8 cellular contexts compared by ENCODE assay signal in genomic region chr1:37553598-37553926, GRCh38. TPM values are rescaled to one million over a fixed set of nuclear protein-coding genes. Genes with fewer than 3 reads are reported as not detected.
DNase-seq lines count a peak whose midpoint lies in the region; TF ChIP-seq lines count a peak whose summit lies in the region.

No MANE protein-coding gene starts in this region.

- H3K36me3 Mint-ChIP-seq in Calu3 (ENCODE audit: insufficient read depth, unreplicated experiment): peaks cover 61% of the 10 kb centered on the region

- H3K23ac ChIP-seq in neuronal stem cell (ENCODE audit: low read depth, low read length, poor library complexity): no peak overlapping the region

- no peaks in the 10 kb centered on the region for H3K9me3 Mint-ChIP-seq in Calu3 (ENCODE audit: low read depth, unreplicated experiment)

- TSS peak; percentile 39 for BruUV-seq in Calu3 (replicated peaks; lab: Mats Ljungman, UMichigan)

- H3K27me3 ChIP-seq in MG63 (no peaks in the 10 kb centered on the region), neuronal stem cell (ENCODE audit: control insufficient read depth in 3 of 3, insufficient read depth in 3 of 3, low read depth in 1 of 3, low read length in 3 of 3) (no peaks in the 10 kb centered on the region)
- no peaks in the 10 kb centered on the region for H3K27me3 ChIP-seq in effector memory CD4-positive, alpha-beta T cell (replicated peaks; ENCODE audit: control insufficient read depth, insufficient read depth, low read length, poor library complexity, severe bottlenecking)

- H3K27ac ChIP-seq in effector memory CD4-positive, alpha-beta T cell (ENCODE audit: insufficient read depth, low read length, poor library complexity, severe bottlenecking): peak overlapping the region; percentile 88
- no peak overlapping the region for H3K27ac ChIP-seq in neuronal stem cell (replicated peaks; ENCODE audit: low read length)

- no peak overlapping the region for H2AK5ac ChIP-seq in neuronal stem cell (ENCODE audit: low read depth, low read length)

- H2BK5ac ChIP-seq in neuronal stem cell (ENCODE audit: low read length): no peak overlapping the region

- peak overlapping the region; percentile 74 for H3K4me2 ChIP-seq in neuronal stem cell (ENCODE audit: insufficient read depth, low read length, poor library complexity, severe bottlenecking)

- CTCF ChIA-PET in Calu3 (lab: Charles Lee): interaction anchor here (0.9 kb wide), 2 partner anchors 19 to 125 kb away, joined by 3 read pairs; no protein-coding TSS in a partner anchor

- no peak overlapping the region for H3K18ac ChIP-seq in neuronal stem cell (ENCODE audit: low read length)

- intact Hi-C loops in Calu3 (cut with micrococcal nuclease; ENCODE audit: unreplicated experiment): no loop called here

- peaks cover 12% of the 10 kb centered on the region for H3K4me1 ChIP-seq in effector memory CD4-positive, alpha-beta T cell (ENCODE audit: control insufficient read depth, insufficient read depth, low read length, poor library complexity, severe bottlenecking)
- peaks cover 14 to 15% of the 10 kb centered on the region in 2 donors for H3K4me1 ChIP-seq in neuronal stem cell (ENCODE audit: control insufficient read depth in 2 of 2, insufficient read depth in 1 of 2, low read depth in 1 of 2, low read length in 2 of 2)

- peak overlapping the region; percentile 95 for H3K27ac Mint-ChIP-seq in Calu3 (ENCODE audit: unreplicated experiment)

- H4K91ac ChIP-seq in neuronal stem cell (ENCODE audit: low read depth, low read length, poor library complexity): no peak overlapping the region

- peak overlapping the region; percentile 99 for H3K4me3 ChIP-seq in MG63
- peak overlapping the region; percentile 98 for H3K4me3 ChIP-seq in effector memory CD4-positive, alpha-beta T cell (ENCODE audit: insufficient read depth, low read depth, low read length, poor library complexity, severe bottlenecking)
- peak overlapping the region; percentile 98 for H3K4me3 ChIP-seq in neuronal stem cell (ENCODE audit: low read length in 2 of 2)

- TF ChIP-seq CTCF in Calu3 (IDR thresholded peaks at IDR 0.05; ENCODE audit: unreplicated experiment) (no peak), GM13976 (IDR thresholded peaks at IDR 0.05; ENCODE audit: borderline replicate concordance, control extremely low read depth, extremely low read depth, insufficient read depth, missing control alignments) (no peak)

- no peak overlapping the region for H2BK15ac ChIP-seq in neuronal stem cell (ENCODE audit: low read length)

- H3K36me3 ChIP-seq in MG63 (peaks cover 40% of the 10 kb centered on the region), neuronal stem cell (replicated peaks in 1 of 2; ENCODE audit: control insufficient read depth in 2 of 2, insufficient read depth in 2 of 2, low read length in 2 of 2) (peaks cover 4 to 41% of the 10 kb centered on the region in 2 donors)
- peaks cover 10% of the 10 kb centered on the region for H3K36me3 ChIP-seq in effector memory CD4-positive, alpha-beta T cell (ENCODE audit: control insufficient read depth, insufficient read depth, low read length)

- no CpG with 5 or more reads among the region's 11 CpGs for WGBS in neuronal stem cell (ENCODE audit: extremely low coverage in 2 of 2, insufficient read length in 2 of 2, insufficient replicate concordance in 1 of 2), 2 donors

- no peak overlapping the region for H3K14ac ChIP-seq in neuronal stem cell (ENCODE audit: low read length)

- peaks cover 10% of the 10 kb centered on the region for H3K79me1 ChIP-seq in neuronal stem cell (ENCODE audit: low read depth, low read length)

- H2BK12ac ChIP-seq in neuronal stem cell (ENCODE audit: low read length): no peak overlapping the region

- H4K8ac ChIP-seq in neuronal stem cell (ENCODE audit: low read depth, low read length): no peak overlapping the region

- no peak overlapping the region for H3K4ac ChIP-seq in neuronal stem cell (ENCODE audit: low read length)

- no peaks in the 10 kb centered on the region for H3K27me3 Mint-ChIP-seq in Calu3 (ENCODE audit: unreplicated experiment)

- peak overlapping the region; percentile 93 for H2AFZ ChIP-seq in neuronal stem cell (ENCODE audit: low read length)

- H3K4me3 Mint-ChIP-seq in Calu3 (ENCODE audit: low read depth, unreplicated experiment): peak overlapping the region; percentile 92

- in situ Hi-C loops in GM13976 (cut with MboI; ENCODE audit: low sequenced_read_pairs, unreplicated experiment): no loop called here

- no peak for DNase-seq in Calu3
- no peak for DNase-seq in MG63
- no peak for DNase-seq in effector memory CD4-positive, alpha-beta T cell
- DNase-seq in neuronal stem cell (ENCODE audit: low spot score): no peak
- DNase-seq in nucleus accumbens (lab: John Stamatoyannopoulos, UW): no peak
- no peak for DNase-seq in hippocampal formation (lab: John Stamatoyannopoulos, UW)
- no peak for DNase-seq in GM13976 (ENCODE audit: low spot score)
- DNase-seq in KG1 (lab: John Stamatoyannopoulos, UW): no peak

- peaks cover 4% of the 10 kb centered on the region for H3K9me3 ChIP-seq in MG63
- no peaks in the 10 kb centered on the region for H3K9me3 ChIP-seq in effector memory CD4-positive, alpha-beta T cell (ENCODE audit: control insufficient read depth, low read length)
- peaks cover 0 to 4% of the 10 kb centered on the region in 2 donors for H3K9me3 ChIP-seq in neuronal stem cell (replicated peaks in 1 of 2; ENCODE audit: control insufficient read depth in 2 of 2, insufficient read depth in 1 of 2, low read depth in 1 of 2, low read length in 2 of 2)

- H3K9ac ChIP-seq in neuronal stem cell (ENCODE audit: low read depth, low read length, poor library complexity): peak overlapping the region; percentile 89

- H2BK120ac ChIP-seq in neuronal stem cell (ENCODE audit: low read depth, low read length): no peak overlapping the region

- peaks cover 16% of the 10 kb centered on the region for H3K4me1 Mint-ChIP-seq in Calu3 (ENCODE audit: low read depth, unreplicated experiment)

RNA-seq across cellular contexts. Expression of gene SNIP1, which starts 0.5 kb away (rescaled TPM):
- total RNA-seq in Calu3 (2022): 21.0 and 25.7 TPM in 2 replicates
- 4.7 and 7.2 TPM in 2 replicates for total RNA-seq in MG63 (2014; rRNA removed; shearing (Covaris generic); ENCODE audit: low replicate concordance)
- 5.4 TPM for polyA plus RNA-seq in neuronal stem cell (2013, experiment 1 of 2)
- polyA plus RNA-seq in neuronal stem cell (2013, experiment 2 of 2): 6.2 TPM

RNA-seq across cellular contexts. Expression of gene DNALI1, which starts 3.2 kb away (rescaled TPM):
- 4.8 and 5.2 TPM in 2 replicates for total RNA-seq in Calu3 (2022)
- total RNA-seq in MG63 (2014; rRNA removed; shearing (Covaris generic); ENCODE audit: low replicate concordance): not detected in 2 replicates
- polyA plus RNA-seq in neuronal stem cell (2013, experiment 1 of 2): 42.8 TPM
- polyA plus RNA-seq in neuronal stem cell (2013, experiment 2 of 2): 40.9 TPM

RNA-seq across cellular contexts. Expression of gene MEAF6, which starts 39.0 kb away (rescaled TPM):
- total RNA-seq in Calu3 (2022): 60.1 and 70.8 TPM in 2 replicates
- 64.6 and 68.7 TPM in 2 replicates for total RNA-seq in MG63 (2014; rRNA removed; shearing (Covaris generic); ENCODE audit: low replicate concordance)
- polyA plus RNA-seq in neuronal stem cell (2013, experiment 1 of 2): 64.9 TPM
- polyA plus RNA-seq in neuronal stem cell (2013, experiment 2 of 2): 65.6 TPM

RNA-seq across cellular contexts. Expression of gene GNL2, which starts 42.2 kb away (rescaled TPM):
- total RNA-seq in Calu3 (2022): 74.7 and 75.0 TPM in 2 replicates
- total RNA-seq in MG63 (2014; rRNA removed; shearing (Covaris generic); ENCODE audit: low replicate concordance): 66.5 and 126 TPM in 2 replicates
- 125 TPM for polyA plus RNA-seq in neuronal stem cell (2013, experiment 1 of 2)
- polyA plus RNA-seq in neuronal stem cell (2013, experiment 2 of 2): 124 TPM
